Comparison of ENCODE assay signal across 8 cellular contexts in the genomic region with DNA sequence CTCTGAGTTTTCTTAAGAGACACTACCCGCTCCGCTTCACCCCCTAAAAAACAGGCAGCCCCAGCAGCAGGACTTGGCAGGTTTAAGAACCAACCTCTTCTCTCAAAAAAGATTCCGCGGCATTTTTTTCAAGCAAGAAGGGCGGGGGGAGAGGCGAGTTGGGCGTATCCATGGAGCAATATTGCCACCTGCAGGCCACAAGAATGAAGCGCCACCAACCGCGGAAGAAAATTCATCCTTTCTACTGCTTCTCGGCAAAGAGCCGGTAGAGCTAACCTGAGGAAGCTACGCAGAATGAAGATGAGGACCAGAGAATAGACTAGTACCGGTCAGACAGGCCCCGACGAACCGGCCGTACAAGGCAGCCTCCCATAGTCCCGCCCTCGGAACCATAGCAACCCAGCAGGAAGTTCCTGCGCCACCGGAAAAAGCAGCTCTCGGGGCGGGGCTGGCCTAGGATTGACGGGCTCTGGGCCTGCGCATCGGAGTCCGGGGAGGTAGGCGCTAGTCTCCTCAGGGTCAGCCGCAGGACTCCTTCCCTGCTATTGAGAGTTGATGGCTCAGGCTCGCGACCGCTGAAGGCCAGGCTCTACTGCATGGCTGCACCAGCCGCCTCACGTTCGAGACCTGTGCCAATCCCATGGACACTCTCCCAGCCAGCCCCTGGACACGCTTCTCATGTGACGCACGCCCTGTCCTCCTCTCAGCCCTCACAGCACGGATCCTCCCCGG.
DNase-seq lines count a peak whose midpoint lies in the region; ATAC-seq and TF ChIP-seq lines count a peak whose summit lies in the region.

No MANE protein-coding gene starts in this region.

- peak overlapping the region; percentile 83 for H3K27ac ChIP-seq in SU-DHL-6 (ENCODE audit: low read depth, low read length)
- H3K27ac ChIP-seq in trophoblast cell (ENCODE audit: low read depth, low read length): peak overlapping the region; percentile 90
- peak overlapping the region; percentile 80 to 89 (median 87) for H3K27ac ChIP-seq in transverse colon

- H3K36me3 Mint-ChIP-seq in activated naive CD8-positive, alpha-beta T cell treated with anti-CD3 and anti-CD28 coated beads, Interleukin-2, amount 50 U/mL, for 24 hours (ENCODE audit: low read depth): no peaks in the 10 kb centered on the region

- H3K23ac ChIP-seq in trophoblast cell (ENCODE audit: low read length): no peak overlapping the region

- peak overlapping the region; percentile 8 for H3K14ac ChIP-seq in trophoblast cell (ENCODE audit: low read length)

- peaks cover 11% of the 10 kb centered on the region for H3K4me1 Mint-ChIP-seq in activated naive CD8-positive, alpha-beta T cell treated with anti-CD3 and anti-CD28 coated beads, Interleukin-2, amount 50 U/mL, for 24 hours

- peak overlapping the region; percentile 84 for H2BK5ac ChIP-seq in trophoblast cell (ENCODE audit: low read depth, low read length, poor library complexity)

- no peaks in the 10 kb centered on the region for H4K20me1 ChIP-seq in SU-DHL-6 (ENCODE audit: low read depth, low read length)

- no peak overlapping the region for H2BK12ac ChIP-seq in trophoblast cell (ENCODE audit: low read length)

- peak; percentile 53 for TF ChIP-seq POLR2A in transverse colon (IDR thresholded peaks at IDR 0.05)

- peaks cover 4% of the 10 kb centered on the region for H3K79me1 ChIP-seq in trophoblast cell (ENCODE audit: low read length)

- no CpG with 5 or more reads among the region's 41 CpGs for WGBS in trophoblast cell (ENCODE audit: extremely low coverage, insufficient coverage, insufficient read length)
- 0% methylated on average over 35 of the region's 41 CpGs; no CpG with 5 or more reads in 1 of the 2 donors for WGBS in transverse colon (ENCODE audit: low coverage in 1 of 2), 2 donors

- no peaks in the 10 kb centered on the region for H3F3A ChIP-seq in SU-DHL-6 (ENCODE audit: insufficient read depth)

- in situ Hi-C loops in transverse colon (cut with MboI; ENCODE audit: low pct_ligation_motif_present in 1 of 4, low pct_unique_long_range_greater_than_20kb in 1 of 4, low sequenced_read_pairs in 3 of 4): no loop called here

- H4K91ac ChIP-seq in trophoblast cell (ENCODE audit: low read depth, low read length): peak overlapping the region; percentile 69

- H2AFZ ChIP-seq in SU-DHL-6 (ENCODE audit: low read depth, low read length, severe bottlenecking): peak overlapping the region; percentile 74
- H2AFZ ChIP-seq in trophoblast cell (ENCODE audit: insufficient read depth, low read length, poor library complexity): peak overlapping the region; percentile 63

- peak overlapping the region; percentile 64 for H3K4me2 ChIP-seq in SU-DHL-6 (ENCODE audit: low read depth, low read length, poor library complexity, severe bottlenecking)
- peak overlapping the region; percentile 86 for H3K4me2 ChIP-seq in trophoblast cell (ENCODE audit: low read length)

- intact Hi-C loops in Right ventricle myocardium superior (cut with DNase I): no loop called here
- intact Hi-C loops in transverse colon (cut with DNase I; ENCODE audit: low total_unique reads): no loop called here

- TF ChIP-seq EP300 in transverse colon (IDR thresholded peaks at IDR 0.05; ENCODE audit: low read depth): no peak

- peaks cover 8% of the 10 kb centered on the region for H3K27me3 Mint-ChIP-seq in activated naive CD8-positive, alpha-beta T cell treated with anti-CD3 and anti-CD28 coated beads, Interleukin-2, amount 50 U/mL, for 24 hours

- H3K4ac ChIP-seq in trophoblast cell (ENCODE audit: low read depth, low read length): no peak overlapping the region

- no peak overlapping the region for H2AK5ac ChIP-seq in trophoblast cell (ENCODE audit: low read length)

- peak overlapping the region; percentile 97 for H3K27ac Mint-ChIP-seq in activated naive CD8-positive, alpha-beta T cell treated with anti-CD3 and anti-CD28 coated beads, Interleukin-2, amount 50 U/mL, for 24 hours

- no peaks in the 10 kb centered on the region for H3K9me3 Mint-ChIP-seq in activated naive CD8-positive, alpha-beta T cell treated with anti-CD3 and anti-CD28 coated beads, Interleukin-2, amount 50 U/mL, for 24 hours

- peak overlapping the region; percentile 4 for H4K12ac ChIP-seq in trophoblast cell (ENCODE audit: low read depth, low read length)

- H3K9ac ChIP-seq in SU-DHL-6 (ENCODE audit: low read length): peak overlapping the region; percentile 59
- peak overlapping the region; percentile 89 for H3K9ac ChIP-seq in trophoblast cell (ENCODE audit: low read length)

- H3K4me3 ChIP-seq in GM12875 (ENCODE audit: low read depth, low read length) (peak overlapping the region; percentile 73), SU-DHL-6 (ENCODE audit: insufficient read depth, low read length, poor library complexity, severe bottlenecking) (peak overlapping the region; percentile 55), trophoblast cell (ENCODE audit: low read depth, low read length) (peak overlapping the region; percentile 77), transverse colon (peak overlapping the region; percentile 31 to 63 (median 52))

- H2BK120ac ChIP-seq in trophoblast cell (ENCODE audit: insufficient read depth, low read length, poor library complexity): no peak overlapping the region

- H3K27me3 ChIP-seq in SU-DHL-6 (ENCODE audit: low read length) (no peaks in the 10 kb centered on the region), trophoblast cell (ENCODE audit: insufficient read depth, low read length) (no peaks in the 10 kb centered on the region), transverse colon (no peaks in the 10 kb centered on the region)

- H3K36me3 ChIP-seq in SU-DHL-6 (ENCODE audit: low read length) (no peaks in the 10 kb centered on the region), trophoblast cell (ENCODE audit: control insufficient read depth in 1 of 2, insufficient read depth in 2 of 2, low read length in 2 of 2) (no peaks in the 10 kb centered on the region), transverse colon (no peaks in the 10 kb centered on the region)

- H3K9me2 ChIP-seq in SU-DHL-6 (replicated peaks; ENCODE audit: insufficient read depth, low read length): no peaks in the 10 kb centered on the region

- H3K18ac ChIP-seq in trophoblast cell (ENCODE audit: low read length): no peak overlapping the region

- no peaks in the 10 kb centered on the region for H3K4me1 ChIP-seq in trophoblast cell (ENCODE audit: control insufficient read depth in 1 of 2, insufficient read depth in 2 of 2, low read length in 2 of 2)
- peaks cover 0 to 9% (median 2%) of the 10 kb centered on the region in 4 donors for H3K4me1 ChIP-seq in transverse colon

- TF ChIP-seq CTCF in GM12875 (IDR thresholded peaks at IDR 0.05; ENCODE audit: borderline replicate concordance, insufficient read depth, low read depth, low read length) (peak; percentile 74), SU-DHL-6 (IDR thresholded peaks at IDR 0.05; ENCODE audit: insufficient read depth, low read length, poor library complexity, severe bottlenecking) (peak; percentile 69), transverse colon (IDR thresholded peaks at IDR 0.05) (peak; percentile 81 to 100 (median 97))

- no peaks in the 10 kb centered on the region for H3K9me3 ChIP-seq in SU-DHL-6 (ENCODE audit: insufficient read depth, low read length)
- no peaks in the 10 kb centered on the region for H3K9me3 ChIP-seq in trophoblast cell (ENCODE audit: insufficient read depth, low read depth, low read length)
- H3K9me3 ChIP-seq in transverse colon: no peaks in the 10 kb centered on the region

- H3K4me3 Mint-ChIP-seq in activated naive CD8-positive, alpha-beta T cell treated with anti-CD3 and anti-CD28 coated beads, Interleukin-2, amount 50 U/mL, for 24 hours: peak overlapping the region; percentile 88

- DNase-seq in NCI-H1105 treated with DMSO at 0.1 percent for 48 hours (lab: John Stamatoyannopoulos, UW): peak; percentile 82
- peak; percentile 83 for DNase-seq in activated naive CD8-positive, alpha-beta T cell treated with anti-CD3 and anti-CD28 coated beads, Interleukin-2, amount 50 U/mL, for 24 hours
- peak; percentile 94 for DNase-seq in Right ventricle myocardium superior
- DNase-seq in trophoblast cell: peak; percentile 82 to 90
- DNase-seq in transverse colon: peak; percentile 96

- peak overlapping the region; percentile 58 for H4K8ac ChIP-seq in trophoblast cell (ENCODE audit: low read depth, low read length)

- H3K79me2 ChIP-seq in SU-DHL-6 (ENCODE audit: insufficient read depth, low read length) (no peaks in the 10 kb centered on the region), trophoblast cell (ENCODE audit: control insufficient read depth, insufficient read depth, low read length, poor library complexity) (peaks cover 2% of the 10 kb centered on the region)

- ATAC-seq in HG02759 (IDR thresholded peaks at IDR 0.05; ENCODE audit: unreplicated experiment): peak; percentile 99
- peak; percentile 97 for ATAC-seq in activated naive CD8-positive, alpha-beta T cell treated with anti-CD3 and anti-CD28 coated beads, Interleukin-2, amount 50 U/mL, for 24 hours
- ATAC-seq in Right ventricle myocardium superior (ENCODE audit: poor library complexity): peak; percentile 100

Comparison
In these comparisons a context has a peak if more than half of its experiments do, and no peak if none do; other contexts are left out.
1. Peak in every context shown above with its lines: DNase-seq, ATAC-seq, H3K4me3 ChIP-seq and H3K27ac ChIP-seq.